Comparison of ENCODE assay signal across 8 cellular contexts in the genomic region with DNA sequence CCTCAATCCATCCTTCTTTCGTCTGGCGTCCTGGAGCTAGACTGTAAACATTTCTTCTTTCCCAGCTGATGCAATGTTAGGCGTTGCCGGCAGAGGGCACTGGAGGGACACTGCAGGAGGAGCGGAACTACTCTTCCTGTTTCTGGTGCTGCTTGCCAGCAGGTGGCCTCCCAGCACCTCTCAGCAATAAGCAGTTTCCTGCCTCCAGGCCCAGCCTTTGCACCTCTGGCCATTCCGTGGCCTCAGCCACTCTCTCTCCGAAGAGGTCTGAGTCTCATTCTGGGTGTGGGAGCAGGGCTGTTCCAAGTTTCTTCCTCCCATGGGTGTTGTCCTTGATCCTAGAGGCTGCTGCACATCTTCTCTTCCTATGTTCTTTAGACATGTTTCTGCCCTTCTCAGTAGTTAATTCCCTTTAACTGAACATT. TPM values are rescaled to one million over a fixed set of nuclear protein-coding genes. Genes with fewer than 3 reads are reported as not detected.
DNase-seq lines count a peak whose midpoint lies in the region; ATAC-seq and TF ChIP-seq lines count a peak whose summit lies in the region.

No MANE protein-coding gene starts in this region.

- H3K36me3 ChIP-seq in Karpas-422 (ENCODE audit: insufficient read depth, low read length) (no peaks in the 10 kb centered on the region), PC-9 (ENCODE audit: low read depth) (no peaks in the 10 kb centered on the region), esophagus muscularis mucosa (no peaks in the 10 kb centered on the region)

- peaks cover 4% of the 10 kb centered on the region; the same call in 1 of the 2 replicates for H3K27me3 ChIP-seq in Karpas-422 (ENCODE audit: low read length)
- peaks cover 10% of the 10 kb centered on the region; the same call in 1 of the 2 replicates for H3K27me3 ChIP-seq in PC-9 (ENCODE audit: insufficient read depth, low read depth)
- peaks cover 0 to 45% (median 0%) of the 10 kb centered on the region in 4 donors for H3K27me3 ChIP-seq in esophagus muscularis mucosa

- no peaks in the 10 kb centered on the region for H3F3A ChIP-seq in PC-9 (ENCODE audit: insufficient read depth, low read depth)

- peaks cover 9 to 16% of the 10 kb centered on the region in 2 donors for H3K4me1 Mint-ChIP-seq in natural killer cell

- no peak overlapping the region for H3K4me3 Mint-ChIP-seq in natural killer cell

- no peak for TF ChIP-seq EP300 in esophagus muscularis mucosa (IDR thresholded peaks at IDR 0.05)

- peak; percentile 99 for TF ChIP-seq CTCF in PC-9 (conservative IDR thresholded peaks at IDR 0.05)
- TF ChIP-seq CTCF in esophagus muscularis mucosa (IDR thresholded peaks at IDR 0.05), result peak; percentile 99 to 100 (median 99)
- TF ChIP-seq CTCF in natural killer cell (IDR thresholded peaks at IDR 0.05), result peak; percentile 100

- H3K4me3 ChIP-seq in Karpas-422 (ENCODE audit: low read length) (no peak overlapping the region), PC-9 (no peak overlapping the region), esophagus muscularis mucosa (no peak overlapping the region)

- H3K27ac ChIP-seq in Karpas-422 (ENCODE audit: low read length) (no peak overlapping the region), PC-9 (no peak overlapping the region), esophagus muscularis mucosa (replicated peaks in 1 of 4) (no peak overlapping the region)

- H3K4me1 ChIP-seq in Karpas-422 (ENCODE audit: low read length), result no peaks in the 10 kb centered on the region
- H3K4me1 ChIP-seq in PC-9 (replicated peaks; ENCODE audit: insufficient read depth), result no peaks in the 10 kb centered on the region
- H3K4me1 ChIP-seq in esophagus muscularis mucosa, result peaks cover 2 to 8% (median 7%) of the 10 kb centered on the region in 4 donors

- no peaks in the 10 kb centered on the region for H3K79me2 ChIP-seq in Karpas-422 (ENCODE audit: low read length)
- no peaks in the 10 kb centered on the region for H3K79me2 ChIP-seq in PC-9 (ENCODE audit: low read depth)

- CTCF ChIA-PET in PC-9 (lab: Charles Lee), result interaction anchor here (0.6 to 1.6 kb wide), 5 partner anchors 15 to 613 kb away, joined by 3 to 9 read pairs (median 3); no protein-coding TSS in a partner anchor

- POLR2A ChIA-PET in PC-9 (lab: Charles Lee; ENCODE audit: unreplicated experiment), result interaction anchor here (0.6 to 0.7 kb wide), 2 partner anchors 83 to 609 kb away, joined by 3 read pairs; no protein-coding TSS in a partner anchor

- ATAC-seq in GM21528 (IDR thresholded peaks at IDR 0.05; ENCODE audit: low FRiP score, unreplicated experiment) (peak; percentile 79), natural killer cell (peak; percentile 96 to 100 (median 100))

- H3K36me3 Mint-ChIP-seq in natural killer cell, result no peaks in the 10 kb centered on the region

- peaks cover 2 to 3% of the 10 kb centered on the region in 2 donors for H3K9me3 Mint-ChIP-seq in natural killer cell

- no peaks in the 10 kb centered on the region for H3K9me2 ChIP-seq in Karpas-422 (replicated peaks; ENCODE audit: insufficient read depth, low read length)
- H3K9me2 ChIP-seq in PC-9 (ENCODE audit: insufficient read depth), result no peaks in the 10 kb centered on the region

- DNase-seq in D341Med (ENCODE audit: low spot score) (peak; percentile 92), Karpas-422 (peak; percentile 97), PC-9 (peak; percentile 77 to 85), activated T-cell treated with anti-CD3 and anti-CD28 coated beads for 4 hours (peak; percentile 78), esophagus muscularis mucosa (ENCODE audit: extremely low spot score) (no peak), natural killer cell (peak; percentile 76)
- DNase-seq in stimulated activated naive CD4-positive, alpha-beta T cell (lab: John Stamatoyannopoulos, UW), result peak; percentile 72 to 88 (median 78)

- H3K4me2 ChIP-seq in Karpas-422 (ENCODE audit: low read depth, low read length, poor library complexity, severe bottlenecking) (no peak overlapping the region), PC-9 (no peak overlapping the region)

- WGBS in esophagus muscularis mucosa, result under 1% methylated on average over 7 of the region's 7 CpGs

- no peak overlapping the region for H3K27ac Mint-ChIP-seq in natural killer cell

- no peak overlapping the region for H3K9ac ChIP-seq in Karpas-422 (ENCODE audit: low read length)

- H4K20me1 ChIP-seq in Karpas-422 (ENCODE audit: insufficient read depth, low read depth, low read length), result no peaks in the 10 kb centered on the region
- H4K20me1 ChIP-seq in PC-9 (ENCODE audit: insufficient read depth), result no peaks in the 10 kb centered on the region

- peaks cover 7% of the 10 kb centered on the region for H3K9me3 ChIP-seq in Karpas-422 (ENCODE audit: low read length)
- no peaks in the 10 kb centered on the region; the same call in 1 of the 2 replicates for H3K9me3 ChIP-seq in PC-9 (ENCODE audit: insufficient read depth, low read depth)
- H3K9me3 ChIP-seq in esophagus muscularis mucosa, result peaks cover 0 to 10% (median 7%) of the 10 kb centered on the region in 4 donors

- intact Hi-C loops in PC-9 (cut with micrococcal nuclease; ENCODE audit: unreplicated experiment), result loop anchor here (1.0 to 10.0 kb wide), 6 partner anchors 53 to 563 kb away; a partner anchor contains a TSS
- intact Hi-C loops in esophagus muscularis mucosa (cut with DNase I), result no loop called here
- intact Hi-C loops in natural killer cell (cut with micrococcal nuclease), result loop anchor here (1.0 to 2.0 kb wide), 2 partner anchors 53 to 486 kb away; no protein-coding TSS in a partner anchor

- no TSS peak for BruUV-seq in PC-9 (replicated peaks; lab: Mats Ljungman, UMichigan)

- peaks cover 6 to 10% of the 10 kb centered on the region in 2 donors for H3K27me3 Mint-ChIP-seq in natural killer cell (ENCODE audit: low read depth in 2 of 2)

- no peak for TF ChIP-seq POLR2A in esophagus muscularis mucosa (IDR thresholded peaks at IDR 0.05; ENCODE audit: low read depth)

- H2AFZ ChIP-seq in Karpas-422 (ENCODE audit: low read length), result peak overlapping the region; percentile 15; the same call in 1 of the 2 replicates
- no peak overlapping the region for H2AFZ ChIP-seq in PC-9

RNA-seq across cellular contexts. Expression of a gene that starts 7.5 kb away (rescaled TPM):
- not detected in 2 replicates for total RNA-seq in Karpas-422 (2014; rRNA removed; shearing (Covaris generic); ENCODE audit: low replicate concordance)
- 0.33 TPM in 1 of 2 replicates, not detected in the other for total RNA-seq in PC-9 (2021)
- total RNA-seq in esophagus muscularis mucosa, result under 1 TPM in 3 of 4 donors, not detected in 1; 0.33 to 0.75 (median 0.45) TPM
- total RNA-seq in natural killer cell, result not detected
